Comparison of ENCODE assay signal across 27 cellular contexts in genomic region chr12:18899678-18900317, GRCh38.
"Had no signal": no experiment of that assay in that cellular context is flagged by ENCODE, and none has a peak within 500 bp of the region (broad histone marks: within the 10 kb centered on the region; RNA-seq: fewer than 3 reads in every experiment).

No MANE protein-coding gene starts in this region.

- H3K36me3 ChIP-seq: adrenal gland, brain microvascular endothelial cell, gastrocnemius medialis, transverse colon, uterus, WERI-Rb-1 had no signal

- DNase-seq: activated CD4-positive, alpha-beta T cell treated with anti-CD3 and anti-CD28 coated beads for 48 hours; activated CD4-positive, alpha-beta T cell treated with anti-CD3 and anti-CD28 coated beads, Interleukin-2, amount 50 U/mL, for 48 hours; activated CD8-positive, alpha-beta memory T cell treated with anti-CD3 and anti-CD28 coated beads for 24 hours; activated effector memory CD4-positive, alpha-beta T cell treated with Interleukin-2 at 50 U/mL for 16 hours; activated naive CD4-positive, alpha-beta T cell treated with Interleukin-2 at 50 U/mL for 16 hours; activated naive CD8-positive, alpha-beta T cell treated with anti-CD3 and anti-CD28 coated beads for 36 hours; adrenal gland; brain microvascular endothelial cell; central memory CD4-positive, alpha-beta T cell; endodermal cell; gastrocnemius medialis; glutamatergic neuron; islet precursor cell; midbrain; naive thymus-derived CD8-positive, alpha-beta T cell; SK-N-SH; stimulated activated CD4-positive, alpha-beta T cell treated with anti-CD3 and anti-CD28 coated beads, Interleukin-15, amount 100 ng/mL, for 24 hours; stimulated activated naive CD8-positive, alpha-beta T cell treated with anti-CD3 and anti-CD28 coated beads, Interleukin-15, Interleukin-2, amounts not matched to agents 100 U/mL and 50 U/mL, for 24 hours; SW 1271; T-helper 9 cell; testis; transverse colon; uterus; WERI-Rb-1 had no signal

- H3K9me3 ChIP-seq: adrenal gland, gastrocnemius medialis, SK-N-SH, testis, transverse colon, uterus had no signal

- H3K4me2 ChIP-seq: hepatocyte, SK-N-SH had no signal

- H2AFZ ChIP-seq: hepatocyte had no signal

- H3K4me3 ChIP-seq: adrenal gland, gastrocnemius medialis, hepatocyte, testis, transverse colon, uterus had no signal

- H3K79me2 ChIP-seq: hepatocyte had no signal

- H3K9ac ChIP-seq: SK-N-SH had no signal

- H3K27ac ChIP-seq: adrenal gland, brain microvascular endothelial cell, gastrocnemius medialis, hepatocyte, testis, transverse colon, uterus, WERI-Rb-1 had no signal

- ATAC-seq: activated CD4-positive, CD25-positive, alpha-beta regulatory T cell treated with anti-CD3 and anti-CD28 coated beads, Interleukin-2, amount 50 U/mL, for 24 hours; esophagus mucosa; gastrocnemius medialis; naive thymus-derived CD8-positive, alpha-beta T cell; stimulated activated naive CD8-positive, alpha-beta T cell treated with anti-CD3 and anti-CD28 coated beads, Interleukin-15, Interleukin-2, amounts not matched to agents 100 U/mL and 50 U/mL, for 24 hours had no signal

- H3K4me1 ChIP-seq: adrenal gland, gastrocnemius medialis, testis, uterus had no signal

- H3K27me3 ChIP-seq: adrenal gland, brain microvascular endothelial cell, gastrocnemius medialis, hepatocyte, testis, transverse colon, uterus had no signal
